8 cellular contexts compared by ENCODE assay signal in genomic region chr1:7703321-7704213, GRCh38.
DNase-seq lines count a peak whose midpoint lies in the region; TF ChIP-seq lines count a peak whose summit lies in the region.

No MANE protein-coding gene starts in this region.

- no peak for TF ChIP-seq EP300 in sigmoid colon (IDR thresholded peaks at IDR 0.05)

- intact Hi-C loops in esophagus squamous epithelium (cut with DNase I) (no loop called here), sigmoid colon (cut with DNase I) (loop anchor here (1.0 kb wide), 1 partner anchor 49 kb away; no protein-coding TSS in a partner anchor)

- TF ChIP-seq POLR2A in esophagus squamous epithelium (IDR thresholded peaks at IDR 0.05) (no peak), sigmoid colon (IDR thresholded peaks at IDR 0.05) (no peak)

- H3K4me1 ChIP-seq in esophagus squamous epithelium (peaks cover 0 to 23% (median 8%) of the 10 kb centered on the region in 3 donors), sigmoid colon (peaks cover 0 to 20% (median 7%) of the 10 kb centered on the region in 4 donors)

- 13 to 29% methylated on average over 18 of the region's 60 CpGs for WGBS in esophagus squamous epithelium, 2 donors
- WGBS in sigmoid colon, 2 donors: 5 to 9% methylated on average over 60 of the region's 60 CpGs

- H3K27ac ChIP-seq in esophagus squamous epithelium (peak overlapping the region in 3 of 4 donors; percentile 42 to 77 (median 74)), sigmoid colon (peak overlapping the region in 1 of 4 donors; percentile 21)

- H3K36me3 ChIP-seq in esophagus squamous epithelium (no peaks in the 10 kb centered on the region), sigmoid colon (no peaks in the 10 kb centered on the region)

- H3K9me3 ChIP-seq in esophagus squamous epithelium (no peaks in the 10 kb centered on the region), sigmoid colon (no peaks in the 10 kb centered on the region)

- H3K27me3 ChIP-seq in esophagus squamous epithelium (peaks cover 0 to 55% (median 0%) of the 10 kb centered on the region in 4 donors), sigmoid colon (peaks cover 0 to 18% (median 16%) of the 10 kb centered on the region in 3 donors)

- TF ChIP-seq CTCF in esophagus squamous epithelium (IDR thresholded peaks at IDR 0.05) (no peak), sigmoid colon (IDR thresholded peaks at IDR 0.05) (no peak)

- H3K4me3 ChIP-seq in esophagus squamous epithelium (peak overlapping the region; percentile 14 to 73 (median 54)), sigmoid colon (peak overlapping the region; percentile 10 to 58 (median 49))

- DNase-seq in NCI-H2081 (lab: John Stamatoyannopoulos, UW): peak; percentile 43 to 48
- DNase-seq in NCI-H2081 treated with DMSO at 0.1 percent for 48 hours (lab: John Stamatoyannopoulos, UW): no peak
- peak in 4 of 5 experiments; percentile 15 to 35 (median 20) for DNase-seq in T-helper 2 cell
- no peak for DNase-seq in esophagus squamous epithelium (lab: John Stamatoyannopoulos, UW)
- no peak for DNase-seq in sigmoid colon
- DNase-seq in SIG-M5 treated with dmso at 0.1 percent for 504 hours (lab: John Stamatoyannopoulos, UW; ENCODE audit: unreplicated experiment): no peak
- no peak for DNase-seq in SIG-M5 (lab: John Stamatoyannopoulos, UW)
- DNase-seq in amniotic stem cell (lab: John Stamatoyannopoulos, UW): no peak

Comparison
In these comparisons a context has a peak if more than half of its experiments do, and no peak if none do; other contexts are left out.
1. DNase-seq: peak in NCI-H2081 (2 of 2) and T-helper 2 cell (4 of 5); none in NCI-H2081 treated with DMSO at 0.1 percent for 48 hours (single experiment), esophagus squamous epithelium (single experiment), sigmoid colon (single experiment), SIG-M5 treated with dmso at 0.1 percent for 504 hours (single experiment), SIG-M5 (single experiment) and amniotic stem cell (single experiment).